Comparison of ENCODE assay signal across 32 cellular contexts in the genomic region with DNA sequence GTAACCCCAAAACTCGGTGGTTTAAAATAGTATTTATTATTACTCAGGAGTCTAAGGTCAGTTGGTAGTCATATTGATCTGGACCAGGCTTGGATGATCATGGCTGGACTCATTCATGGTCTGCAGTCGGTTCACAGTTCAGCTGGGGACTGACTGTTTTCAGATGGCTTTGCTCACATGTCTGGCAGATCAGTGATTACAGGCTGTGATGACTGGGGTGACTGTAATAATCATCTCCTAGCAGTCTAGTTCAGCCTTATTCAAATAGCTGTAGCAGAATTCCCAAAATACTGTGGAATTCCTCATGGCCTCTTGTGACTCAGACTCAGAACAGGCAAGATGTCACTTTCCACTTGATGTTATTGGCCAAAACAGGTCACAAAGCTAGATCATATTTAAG. TPM values are rescaled to one million over a fixed set of nuclear protein-coding genes. Genes with fewer than 3 reads are reported as not detected.
"Had no signal": no experiment of that assay in that cellular context is flagged by ENCODE, and none has a peak within 500 bp of the region (broad histone marks: within the 10 kb centered on the region; RNA-seq: fewer than 3 reads in every experiment).

No MANE protein-coding gene starts in this region.

- H3K79me2 ChIP-seq: hepatocyte, parathyroid adenoma had no signal

- FAIRE-seq: colon, islet of Langerhans, urothelium cell line had no signal

- H3K9me3 ChIP-seq: gastroesophageal sphincter, heart left ventricle, left ventricle myocardium inferior, lower lobe of right lung, neutrophil, right atrium auricular region, sigmoid colon, spleen, testis, tibial nerve, upper lobe of left lung had no signal

- H3K9me3 Mint-ChIP-seq: dendritic cell treated with granulocyte-macrophage colony-stimulating factor and Interleukin-4, amounts not matched to agents 40 ng/mL and 50 ng/mL, for 4 days; endodermal cell; natural killer cell treated with Interleukin-12 subunit alpha and Interleukin-12 subunit beta and Interleukin-15 and Interleukin-18, amount 100 ng/mL, for 72 hours; neural crest cell; stimulated activated memory B cell treated with anti-CD40 and anti-IgM and Interleukin-4, amounts not matched to agents 10 μg/mL and 1 μg/mL and 100 μg/mL, for 72 hours had no signal

- H3K27me3 Mint-ChIP-seq: stimulated activated memory B cell treated with anti-CD40 and anti-IgM and Interleukin-4, amounts not matched to agents 10 μg/mL and 1 μg/mL and 100 μg/mL, for 72 hours had no signal

- ATAC-seq: esophagus mucosa; foreskin keratinocyte; gastroesophageal sphincter; left cardiac atrium; lower lobe of right lung; natural killer cell treated with Interleukin-12 subunit alpha and Interleukin-12 subunit beta and Interleukin-15 and Interleukin-18, amount 100 ng/mL, for 72 hours; stimulated activated memory B cell treated with anti-CD40 and anti-IgM and Interleukin-4, amounts not matched to agents 10 μg/mL and 1 μg/mL and 100 μg/mL, for 72 hours; stimulated activated naive CD8-positive, alpha-beta T cell treated with anti-CD3 and anti-CD28 coated beads, Interleukin-15, Interleukin-2, amounts not matched to agents 100 U/mL and 50 U/mL, for 24 hours had no signal

- H3K27me3 ChIP-seq: foreskin keratinocyte, gastroesophageal sphincter, heart left ventricle, hepatocyte, right atrium auricular region, sigmoid colon, spleen, testis, tibial nerve, upper lobe of left lung had no signal

- H3K36me3 Mint-ChIP-seq: natural killer cell treated with Interleukin-12 subunit alpha and Interleukin-12 subunit beta and Interleukin-15 and Interleukin-18, amount 100 ng/mL, for 72 hours; stimulated activated memory B cell treated with anti-CD40 and anti-IgM and Interleukin-4, amounts not matched to agents 10 μg/mL and 1 μg/mL and 100 μg/mL, for 72 hours had no signal

- H3K9ac ChIP-seq: parathyroid adenoma had no signal

- H3K4me3 Mint-ChIP-seq: dendritic cell treated with granulocyte-macrophage colony-stimulating factor and Interleukin-4, amounts not matched to agents 40 ng/mL and 50 ng/mL, for 4 days; endodermal cell; natural killer cell treated with Interleukin-12 subunit alpha and Interleukin-12 subunit beta and Interleukin-15 and Interleukin-18, amount 100 ng/mL, for 72 hours; neural crest cell; stimulated activated memory B cell treated with anti-CD40 and anti-IgM and Interleukin-4, amounts not matched to agents 10 μg/mL and 1 μg/mL and 100 μg/mL, for 72 hours had no signal

- H3K4me1 Mint-ChIP-seq: endodermal cell, neural crest cell had no signal

- H3K4me2 ChIP-seq: hepatocyte had no signal

- H2AFZ ChIP-seq: hepatocyte, parathyroid adenoma had no signal

- H3K27ac Mint-ChIP-seq: dendritic cell treated with granulocyte-macrophage colony-stimulating factor and Interleukin-4, amounts not matched to agents 40 ng/mL and 50 ng/mL, for 4 days; endodermal cell; natural killer cell treated with Interleukin-12 subunit alpha and Interleukin-12 subunit beta and Interleukin-15 and Interleukin-18, amount 100 ng/mL, for 72 hours; progenitor cell of endocrine pancreas; stimulated activated memory B cell treated with anti-CD40 and anti-IgM and Interleukin-4, amounts not matched to agents 10 μg/mL and 1 μg/mL and 100 μg/mL, for 72 hours had no signal

- H3K4me1 ChIP-seq: gastroesophageal sphincter, lower lobe of right lung, parathyroid adenoma, right atrium auricular region, spleen, testis, tibial nerve, upper lobe of left lung had no signal

- H3K4me3 ChIP-seq: gastroesophageal sphincter, heart left ventricle, hepatocyte, left ventricle myocardium inferior, lower lobe of right lung, right atrium auricular region, sigmoid colon, skin epidermis, spleen, testis, tibial nerve, upper lobe of left lung had no signal

- H3K27ac ChIP-seq: epithelial cell of prostate, foreskin keratinocyte, gastroesophageal sphincter, heart left ventricle, hepatocyte, left ventricle myocardium inferior, lower lobe of right lung, neutrophil, parathyroid adenoma, right atrium auricular region, sigmoid colon, skin epidermis, spleen, testis, tibial nerve, upper lobe of left lung had no signal

- DNase-seq: effector CD8-positive, alpha-beta T cell; endodermal cell; foreskin keratinocyte; heart left ventricle; left cardiac atrium; left ventricle myocardium inferior; lower lobe of right lung; sigmoid colon; spleen; stimulated activated CD4-positive, alpha-beta T cell treated with anti-CD3 and anti-CD28 coated beads, Interleukin-4, amount 100 ng/mL, for 4 hours; stimulated activated naive CD8-positive, alpha-beta T cell treated with anti-CD3 and anti-CD28 coated beads, Interleukin-15, Interleukin-2, amounts not matched to agents 100 U/mL and 50 U/mL, for 24 hours; substantia nigra; testis; upper lobe of left lung had no signal

- H3K36me3 ChIP-seq: gastroesophageal sphincter, heart left ventricle, left ventricle myocardium inferior, lower lobe of right lung, neutrophil, right atrium auricular region, sigmoid colon, spleen, tibial nerve, upper lobe of left lung had no signal

RNA-seq across cellular contexts. Expression of gene COL10A1, which starts 41.6 kb away (rescaled TPM):
- total RNA-seq: endodermal cell; esophagus mucosa; foreskin keratinocyte; gastroesophageal sphincter; kidney epithelial cell; left cardiac atrium; natural killer cell treated with Interleukin-12 subunit alpha and Interleukin-12 subunit beta and Interleukin-15 and Interleukin-18, amount 100 ng/mL, for 72 hours; neural crest cell; progenitor cell of endocrine pancreas; right atrium auricular region; sigmoid colon had no signal
- polyA plus RNA-seq: foreskin keratinocyte, sigmoid colon had no signal
